In the genomic region with DNA sequence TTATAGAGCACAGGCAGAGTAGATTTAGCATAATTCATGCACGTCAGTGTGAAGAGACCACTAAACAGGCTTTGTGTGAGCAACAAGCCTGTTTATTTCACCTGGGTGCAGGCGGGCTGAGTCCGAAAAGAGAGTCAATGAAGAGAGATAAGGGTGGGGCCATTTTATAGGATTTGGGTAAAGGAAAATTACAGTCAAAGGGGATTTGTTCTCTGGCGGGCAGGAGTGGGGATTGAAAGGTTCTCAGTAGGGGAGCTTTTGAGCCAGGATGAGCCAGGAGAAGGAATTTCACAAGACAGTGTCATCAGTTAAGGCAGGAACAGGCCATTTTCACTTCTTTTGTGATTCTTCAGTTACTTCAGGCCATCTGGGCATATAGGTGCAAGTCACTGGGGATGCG, we compare ENCODE assay signal across 1 cellular context. TPM values are rescaled to one million over a fixed set of nuclear protein-coding genes. Genes with fewer than 3 reads are reported as not detected.
"Had no signal": no experiment of that assay in that cellular context is flagged by ENCODE, and none has a peak within 500 bp of the region (broad histone marks: within the 10 kb centered on the region; RNA-seq: fewer than 3 reads in every experiment).

No MANE protein-coding gene starts in this region.

RNA-seq across cellular contexts. Expression of a gene that starts 40.3 kb away (rescaled TPM):
- polyA plus RNA-seq: cardiac muscle cell had no signal
